In genomic region chr22:45280583-45280972, GRCh38 we compare ENCODE assay signal across 22 cellular contexts. TPM values are rescaled to one million over a fixed set of nuclear protein-coding genes. Genes with fewer than 3 reads are reported as not detected.
DNase-seq lines count a peak whose midpoint lies in the region; ATAC-seq and TF ChIP-seq lines count a peak whose summit lies in the region.
"Had no signal": no experiment of that assay in that cellular context is flagged by ENCODE, and none has a peak within 500 bp of the region (broad histone marks: within the 10 kb centered on the region; RNA-seq: fewer than 3 reads in every experiment).

No MANE protein-coding gene starts in this region.

- H3K9me3 ChIP-seq in ascending aorta: no peaks in the 10 kb centered on the region
- no peaks in the 10 kb centered on the region for H3K9me3 ChIP-seq in mucosa of rectum (ENCODE audit: control insufficient read depth in 2 of 2, low read length in 2 of 2)
- H3K9me3 ChIP-seq in thyroid gland: no peaks in the 10 kb centered on the region
- H3K9me3 ChIP-seq: gastrocnemius medialis, upper lobe of left lung had no signal

- H3K4me1 ChIP-seq in ascending aorta (peaks cover 7 to 24% of the 10 kb centered on the region in 2 donors), mucosa of rectum (ENCODE audit: control insufficient read depth in 2 of 2, insufficient read depth in 2 of 2, low read length in 2 of 2) (peaks cover 13 to 14% of the 10 kb centered on the region in 2 donors), thyroid gland (peaks cover 30 to 52% of the 10 kb centered on the region in 2 donors)

- H3K27me3 ChIP-seq in HL-60 (ENCODE audit: insufficient read depth, poor library complexity, severe bottlenecking) (no peaks in the 10 kb centered on the region), ascending aorta (no peaks in the 10 kb centered on the region), mucosa of rectum (ENCODE audit: control insufficient read depth in 2 of 2, insufficient read depth in 2 of 2, low read length in 2 of 2) (no peaks in the 10 kb centered on the region), thyroid gland (no peaks in the 10 kb centered on the region)
- H3K27me3 ChIP-seq: gastrocnemius medialis had no signal

- H3K27ac ChIP-seq in HL-60 (replicated peaks) (peak overlapping the region; percentile 51), ascending aorta (peak overlapping the region; percentile 48 to 66), mucosa of rectum (ENCODE audit: low read depth in 2 of 2, low read length in 2 of 2) (peak overlapping the region; percentile 46 to 48), thyroid gland (peak overlapping the region; percentile 92 to 99 (median 96))

- DNase-seq in HL-60 (ENCODE audit: low read depth in 1 of 2, low spot score in 1 of 2) (no peak), ascending aorta (ENCODE audit: low spot score in 2 of 2) (no peak), thyroid gland (no peak), NCI-H2029 (lab: John Stamatoyannopoulos, UW) (no peak), NK-92 (lab: John Stamatoyannopoulos, UW; ENCODE audit: unreplicated experiment) (no peak), sciatic nerve (ENCODE audit: low spot score) (no peak)
- DNase-seq: activated CD8-positive, alpha-beta memory T cell treated with anti-CD3 and anti-CD28 coated beads for 24 hours; activated naive CD8-positive, alpha-beta T cell treated with anti-CD3 and anti-CD28 coated beads for 36 hours; gastrocnemius medialis; left cardiac atrium; MM.1S; NCI-H1694; NCI-H510A; SIG-M5; upper lobe of left lung had no signal

- ATAC-seq in sciatic nerve: no peak
- ATAC-seq: WTC11 had no signal

- WGBS in thyroid gland, 2 donors: 96 to 98% methylated on average over 3 of the region's 3 CpGs

- H3K4me3 ChIP-seq in HL-60 (replicated peaks; ENCODE audit: insufficient read depth, low read length) (no peak overlapping the region), ascending aorta (no peak overlapping the region), mucosa of rectum (ENCODE audit: low read length in 2 of 2) (no peak overlapping the region), thyroid gland (replicated peaks in 1 of 3) (no peak overlapping the region)
- H3K4me3 ChIP-seq: gastrocnemius medialis, smooth muscle cell, upper lobe of left lung had no signal

- H3K9ac ChIP-seq in mucosa of rectum (ENCODE audit: low read depth in 1 of 2, low read length in 2 of 2): no peak overlapping the region

- no peak for TF ChIP-seq POLR2A in thyroid gland (IDR thresholded peaks at IDR 0.05)

- H3K36me3 ChIP-seq in ascending aorta (no peaks in the 10 kb centered on the region), mucosa of rectum (ENCODE audit: control insufficient read depth in 2 of 2, insufficient read depth in 2 of 2, low read length in 2 of 2) (no peaks in the 10 kb centered on the region), thyroid gland (no peaks in the 10 kb centered on the region)
- H3K36me3 ChIP-seq: gastrocnemius medialis, upper lobe of left lung had no signal

- no peak for TF ChIP-seq CTCF in HL-60 (IDR thresholded peaks at IDR 0.05; ENCODE audit: insufficient read depth, low read length)
- no peak for TF ChIP-seq CTCF in ascending aorta (IDR thresholded peaks at IDR 0.05)
- TF ChIP-seq CTCF in thyroid gland (IDR thresholded peaks at IDR 0.05): no peak

- intact Hi-C loops in ascending aorta (cut with DNase I) (loop anchor here (1.0 kb wide), 1 partner anchor 29 kb away; the partner anchor contains the start of gene FAM118A), thyroid gland (cut with DNase I) (no loop called here), sciatic nerve (cut with DNase I) (no loop called here)

RNA-seq across cellular contexts. Expression of gene UPK3A, which starts 4.2 kb away (rescaled TPM):
- not detected for total RNA-seq in ascending aorta
- total RNA-seq in thyroid gland: 1 to 10 TPM in 3 of 4 donors, not detected in 1; 2.1 to 3.9 (median 2.6) TPM
- not detected for total RNA-seq in sciatic nerve
- total RNA-seq: activated naive CD8-positive, alpha-beta T cell treated with anti-CD3 and anti-CD28 coated beads for 36 hours; activated T-helper 1 cell treated with anti-CD3 and anti-CD28 coated beads, Interleukin-12 subunit alpha, Interleukin-12 subunit beta, Interleukin-2, Interleukin-4 antibody, amounts not matched to agents 30 ng/mL and 10 ng/mL and 1 ng/mL, durations not matched to agents 14 hours and 24 hours and 36 hours; H4; omental fat pad; smooth muscle cell; T-helper 2 cell treated with Interferon-gamma antibody and Interleukin-4, amounts not matched to agents 100 ng/mL and 5 ng/mL, for 36 hours had no signal

RNA-seq across cellular contexts. Expression of gene FAM118A, which starts 29.2 kb away (rescaled TPM):
- total RNA-seq in ascending aorta (23.5 TPM), thyroid gland (100 to 1,000 TPM in 1 of 4 donors, 10 to 100 TPM in 3; 15.7 to 104 (median 75.3) TPM), sciatic nerve (44.9 TPM)

RNA-seq across cellular contexts. Expression of gene KIAA0930, which starts 39.9 kb away (rescaled TPM):
- total RNA-seq in ascending aorta (60.0 TPM), thyroid gland (10 to 100 TPM; 21.0 to 42.7 (median 25.0) TPM), sciatic nerve (119 TPM)
